Comparison of ENCODE assay signal across 37 cellular contexts in genomic region chr19:16915135-16915534, GRCh38. TPM values are rescaled to one million over a fixed set of nuclear protein-coding genes. Genes with fewer than 3 reads are reported as not detected.
"Had no signal": no experiment of that assay in that cellular context is flagged by ENCODE, and none has a peak within 500 bp of the region (broad histone marks: within the 10 kb centered on the region; RNA-seq: fewer than 3 reads in every experiment).

No MANE protein-coding gene starts in this region.

- H3K27ac ChIP-seq: ascending aorta, cardiac muscle cell, Peyer's patch, VCaP had no signal

- H3K27me3 ChIP-seq: ascending aorta, cardiac muscle cell, Peyer's patch had no signal

- ATAC-seq: activated CD8-positive, alpha-beta memory T cell treated with anti-CD3 and anti-CD28 coated beads, Interleukin-2, amount 10 ng/mL, durations not matched to agents 7 days and 5 days; PC-3; SK-N-SH treated with all-trans-retinoic acid at 6 μM for 48 hours; T-cell; T-helper 17 cell had no signal

- H3K36me3 ChIP-seq: ascending aorta, cardiac muscle cell, Peyer's patch had no signal

- H3K4me3 Mint-ChIP-seq: activated CD4-positive, alpha-beta memory T cell treated with anti-CD3 and anti-CD28 coated beads, Interleukin-2, amount 10 ng/mL, durations not matched to agents 7 days and 5 days; activated CD8-positive, alpha-beta memory T cell treated with anti-CD3 and anti-CD28 coated beads, Interleukin-2, amount 10 ng/mL, durations not matched to agents 7 days and 5 days; activated naive CD4-positive, alpha-beta T cell treated with anti-CD3 and anti-CD28 coated beads, Interleukin-2, amount 50 U/mL, for 24 hours; activated naive CD8-positive, alpha-beta T cell treated with anti-CD3 and anti-CD28 coated beads, Interleukin-2, amount 10 ng/mL, durations not matched to agents 7 days and 5 days; central memory CD8-positive, alpha-beta T cell; T-cell; T-helper 17 cell had no signal

- DNase-seq: activated CD4-positive, alpha-beta memory T cell treated with anti-CD3 and anti-CD28 coated beads, Interleukin-2, amount 10 ng/mL, durations not matched to agents 7 days and 5 days; activated CD4-positive, alpha-beta T cell treated with anti-CD3 and anti-CD28 coated beads for 1 hour; activated CD4-positive, alpha-beta T cell treated with anti-CD3 and anti-CD28 coated beads for 48 hours; activated CD4-positive, CD25-positive, alpha-beta regulatory T cell; activated CD8-positive, alpha-beta memory T cell treated with anti-CD3 and anti-CD28 coated beads for 24 hours; activated CD8-positive, alpha-beta memory T cell treated with anti-CD3 and anti-CD28 coated beads, Interleukin-2, amount 10 ng/mL, durations not matched to agents 7 days and 5 days; activated CD8-positive, alpha-beta memory T cell treated with anti-CD3 and anti-CD28 coated beads, Interleukin-2, amount 50 U/mL, for 48 hours; activated gamma-delta T cell; activated naive CD4-positive, alpha-beta T cell treated with Interleukin-2 at 50 U/mL for 16 hours; activated naive CD8-positive, alpha-beta T cell treated with anti-CD3 and anti-CD28 coated beads, Interleukin-2, amount 10 ng/mL, durations not matched to agents 7 days and 5 days; activated T-cell treated with anti-CD3 and anti-CD28 coated beads, Interleukin-2, amount 50 U/mL, for 48 hours; amygdala; NCI-H1105; NCI-H1417 treated with DMSO at 0.1 percent for 48 hours; NCI-H1930; NCI-H2081 treated with DMSO at 0.1 percent for 48 hours; NCI-H226; NCI-H446 treated with DMSO at 0.1 percent for 48 hours; NCI-H524; NCI-H69; NCI-H82; NK-92 treated with Interleukin-12 subunit alpha and Interleukin-12 subunit beta, amount 100 ng/mL, for 24 hours; PC-3; RPMI8226; SHP77 treated with DMSO at 0.1 percent for 48 hours; T-cell; T-helper 17 cell; T-helper 9 cell had no signal

- H3K4me3 ChIP-seq: ascending aorta, cardiac muscle cell, Peyer's patch had no signal

- H3K36me3 Mint-ChIP-seq: activated CD8-positive, alpha-beta memory T cell treated with anti-CD3 and anti-CD28 coated beads, Interleukin-2, amount 10 ng/mL, durations not matched to agents 7 days and 5 days; activated naive CD8-positive, alpha-beta T cell treated with anti-CD3 and anti-CD28 coated beads, Interleukin-2, amount 10 ng/mL, durations not matched to agents 7 days and 5 days; T-cell had no signal

- H3K27ac Mint-ChIP-seq: activated CD4-positive, alpha-beta memory T cell treated with anti-CD3 and anti-CD28 coated beads, Interleukin-2, amount 10 ng/mL, durations not matched to agents 7 days and 5 days; activated CD8-positive, alpha-beta memory T cell treated with anti-CD3 and anti-CD28 coated beads, Interleukin-2, amount 10 ng/mL, durations not matched to agents 7 days and 5 days; activated naive CD4-positive, alpha-beta T cell treated with anti-CD3 and anti-CD28 coated beads, Interleukin-2, amount 50 U/mL, for 24 hours; activated naive CD8-positive, alpha-beta T cell treated with anti-CD3 and anti-CD28 coated beads, Interleukin-2, amount 10 ng/mL, durations not matched to agents 7 days and 5 days; T-cell; T-helper 17 cell had no signal

- H3K4me1 Mint-ChIP-seq: activated CD4-positive, alpha-beta memory T cell treated with anti-CD3 and anti-CD28 coated beads, Interleukin-2, amount 10 ng/mL, durations not matched to agents 7 days and 5 days; activated CD8-positive, alpha-beta memory T cell treated with anti-CD3 and anti-CD28 coated beads, Interleukin-2, amount 10 ng/mL, durations not matched to agents 7 days and 5 days; activated naive CD4-positive, alpha-beta T cell treated with anti-CD3 and anti-CD28 coated beads, Interleukin-2, amount 50 U/mL, for 24 hours; activated naive CD8-positive, alpha-beta T cell treated with anti-CD3 and anti-CD28 coated beads, Interleukin-2, amount 10 ng/mL, durations not matched to agents 7 days and 5 days; central memory CD8-positive, alpha-beta T cell; T-cell; T-helper 17 cell had no signal

- H3K4me1 ChIP-seq: ascending aorta, Peyer's patch had no signal

- H3K27me3 Mint-ChIP-seq: activated CD4-positive, alpha-beta memory T cell treated with anti-CD3 and anti-CD28 coated beads, Interleukin-2, amount 10 ng/mL, durations not matched to agents 7 days and 5 days; activated CD8-positive, alpha-beta memory T cell treated with anti-CD3 and anti-CD28 coated beads, Interleukin-2, amount 10 ng/mL, durations not matched to agents 7 days and 5 days had no signal

RNA-seq across cellular contexts. Expression of gene F2RL3, which starts 26.3 kb away (rescaled TPM):
- total RNA-seq: M059J, SK-MEL-5 had no signal
